In genomic region chr17:44199553-44200477, GRCh38 we compare ENCODE assay signal across 8 cellular contexts. TPM values are rescaled to one million over a fixed set of nuclear protein-coding genes. Genes with fewer than 3 reads are reported as not detected.
DNase-seq lines count a peak whose midpoint lies in the region; ATAC-seq and TF ChIP-seq lines count a peak whose summit lies in the region.

TSS of gene ATXN7L3 (minus strand) at chr17:44199884. CDS start at chr17:44198070, 1,814 bp downstream.

- H3K27me3 ChIP-seq in BLaER1 (no peaks in the 10 kb centered on the region), left lung (no peaks in the 10 kb centered on the region)

- DNase-seq in NCI-H748 (lab: John Stamatoyannopoulos, UW; ENCODE audit: unreplicated experiment): peak; percentile 98
- DNase-seq in activated CD4-positive, alpha-beta T cell treated with anti-CD3 and anti-CD28 coated beads, Interleukin-2, amount 50 U/mL, for 1 hour: peak; percentile 100
- peak; percentile 89 for DNase-seq in cortex of kidney (lab: John Stamatoyannopoulos, UW)
- peak; percentile 98 to 99 for DNase-seq in left lung
- peak; percentile 100 for DNase-seq in stimulated activated CD4-positive, alpha-beta T cell treated with anti-CD3 and anti-CD28 coated beads, Interleukin-2, amount 100 ng/mL, for 4 hours (ENCODE audit: low read depth)

- H3K4me1 ChIP-seq in BLaER1 (peaks cover 54% of the 10 kb centered on the region), left lung (peaks cover 9 to 53% of the 10 kb centered on the region in 2 donors)

- H3K9me3 ChIP-seq in BLaER1: no peaks in the 10 kb centered on the region
- no peaks in the 10 kb centered on the region for H3K9me3 ChIP-seq in left lung

- peak within 1 kb of the TSS; percentile 97 for H3K9ac ChIP-seq in BLaER1

- H3K36me3 ChIP-seq in BLaER1: peaks cover 28% of the 10 kb centered on the region
- H3K36me3 ChIP-seq in left lung: peaks cover 0 to 29% of the 10 kb centered on the region in 2 donors

- H3K27ac ChIP-seq in BLaER1 (peak within 1 kb of the TSS; percentile 96), left lung (peak within 1 kb of the TSS; percentile 97 to 99)

- no peak for TF ChIP-seq CTCF in left lung (IDR thresholded peaks at IDR 0.05)

- peak; percentile 74 for ATAC-seq in GM19328 (IDR thresholded peaks at IDR 0.05; ENCODE audit: unreplicated experiment)
- ATAC-seq in HG03520 (IDR thresholded peaks at IDR 0.05; ENCODE audit: unreplicated experiment): peak; percentile 48
- ATAC-seq in left lung: peak; percentile 93

- H3K4me3 ChIP-seq in BLaER1: peak within 1 kb of the TSS; percentile 96
- peak within 1 kb of the TSS; percentile 88 to 96 for H3K4me3 ChIP-seq in left lung

- peaks cover 26% of the 10 kb centered on the region for H4K20me1 ChIP-seq in BLaER1

- peak within 1 kb of the TSS; percentile 94 for H3K4me2 ChIP-seq in BLaER1

- intact Hi-C loops in left lung (cut with DNase I): no loop called here

RNA-seq across cellular contexts. Expression of gene ATXN7L3, which starts in this region (rescaled TPM):
- 10 to 100 TPM; 51.3 to 81.8 TPM for total RNA-seq in left lung

Comparison
In these comparisons a context has a peak if more than half of its experiments do, and no peak if none do; other contexts are left out.
1. Peak in every context shown above with its lines: DNase-seq, ATAC-seq, H3K4me3 ChIP-seq and H3K27ac ChIP-seq.